19 cellular contexts compared by ENCODE assay signal in genomic region chr9:132018957-132019405, GRCh38.
DNase-seq lines count a peak whose midpoint lies in the region; ATAC-seq and TF ChIP-seq lines count a peak whose summit lies in the region.
"Had no signal": no experiment of that assay in that cellular context is flagged by ENCODE, and none has a peak within 500 bp of the region (broad histone marks: within the 10 kb centered on the region; RNA-seq: fewer than 3 reads in every experiment).

No MANE protein-coding gene starts in this region.

- no peaks in the 10 kb centered on the region for H3K9me3 Mint-ChIP-seq in immature natural killer cell
- H3K9me3 Mint-ChIP-seq: memory B cell, neural progenitor cell had no signal

- no peaks in the 10 kb centered on the region for H3K36me3 Mint-ChIP-seq in immature natural killer cell
- H3K36me3 Mint-ChIP-seq: neural progenitor cell had no signal

- H3K56ac ChIP-seq in IMR-90 (ENCODE audit: extremely low read depth, insufficient read depth, low read length) = no peak overlapping the region

- no peak overlapping the region for H2BK15ac ChIP-seq in IMR-90 (ENCODE audit: low read depth, low read length)

- no peaks in the 10 kb centered on the region for H3K27me3 ChIP-seq in IMR-90 (ENCODE audit: control insufficient read depth, insufficient read depth, low read length)
- no peaks in the 10 kb centered on the region for H3K27me3 ChIP-seq in dorsolateral prefrontal cortex
- H3K27me3 ChIP-seq in Peyer's patch = no peaks in the 10 kb centered on the region
- H3K27me3 ChIP-seq: BLaER1, neural progenitor cell, right lobe of liver, tibial artery had no signal

- H3K27ac ChIP-seq in IMR-90 (ENCODE audit: insufficient read depth, low read length) (no peak overlapping the region), dorsolateral prefrontal cortex (peak overlapping the region in 31 of 59 donors; percentile 0 to 73 (median 36)), RWPE1 (no peak overlapping the region), Peyer's patch (no peak overlapping the region)
- H3K27ac ChIP-seq: BLaER1, neural progenitor cell, right lobe of liver, tibial artery had no signal

- H3K4me3 ChIP-seq in IMR-90 (ENCODE audit: insufficient read depth, low read depth, low read length) (no peak overlapping the region), dorsolateral prefrontal cortex (no peak overlapping the region), Peyer's patch (no peak overlapping the region)
- H3K4me3 ChIP-seq: BLaER1, neural progenitor cell, right lobe of liver, tibial artery had no signal

- no peak; the same call in 1 of the 2 replicates for TF ChIP-seq RAD21 in IMR-90 (IDR thresholded peaks at IDR 0.05; ENCODE audit: low read length)

- H3K23ac ChIP-seq in IMR-90 (ENCODE audit: low read depth, low read length) = 0 out of 2 replicates have a peak overlapping the region, but pooled peaks have one; percentile 7

- no peak overlapping the region for H3K27ac Mint-ChIP-seq in immature natural killer cell
- H3K27ac Mint-ChIP-seq: memory B cell, neural progenitor cell had no signal

- no peak for TF ChIP-seq CTCF in IMR-90 (conservative IDR thresholded peaks at IDR 0.05; ENCODE audit: low read depth, low read length)
- peak in 51 of 56 donors; percentile 11 to 70 (median 44) for TF ChIP-seq CTCF in dorsolateral prefrontal cortex (IDR thresholded peaks at IDR 0.05 in 54 of 56, conservative IDR thresholded peaks at IDR 0.05 in 2 of 56; ENCODE audit: low read depth in 1 of 56, partially characterized antibody in 56 of 56)
- TF ChIP-seq CTCF in RWPE1 (conservative IDR thresholded peaks at IDR 0.05; ENCODE audit: low read depth) = no peak
- no peak for TF ChIP-seq CTCF in Peyer's patch (IDR thresholded peaks at IDR 0.05)

- H2AFZ ChIP-seq in IMR-90 (replicated peaks; ENCODE audit: low read length, poor library complexity) = no peak overlapping the region
- H2AFZ ChIP-seq: neural progenitor cell had no signal

- CTCF ChIA-PET in IMR-90 (lab: Yijun Ruan, JAX) = interaction anchor here (1.0 kb wide), 1 partner anchor 11 kb away, joined by 4 read pairs; no protein-coding TSS in a partner anchor
- CTCF ChIA-PET in RWPE1 (lab: Yijun Ruan, JAX) = no interaction called here

- H3K9me3 ChIP-seq in IMR-90 (ENCODE audit: control insufficient read depth, insufficient read depth, low read length) (no peaks in the 10 kb centered on the region), Peyer's patch (no peaks in the 10 kb centered on the region)
- H3K9me3 ChIP-seq: right lobe of liver, tibial artery had no signal

- H3K4me2 ChIP-seq in IMR-90 (ENCODE audit: low read depth, low read length) = no peak overlapping the region
- H3K4me2 ChIP-seq: BLaER1, neural progenitor cell had no signal

- H3K9ac ChIP-seq in IMR-90 (ENCODE audit: low read depth, low read length) = no peak overlapping the region
- H3K9ac ChIP-seq: BLaER1, neural progenitor cell had no signal

- H2BK20ac ChIP-seq in IMR-90 (ENCODE audit: low read depth, low read length) = no peak overlapping the region

- H3K4me3 Mint-ChIP-seq in immature natural killer cell = no peak overlapping the region
- H3K4me3 Mint-ChIP-seq: memory B cell, neural progenitor cell had no signal

- no peak overlapping the region for H4K8ac ChIP-seq in IMR-90 (ENCODE audit: low read depth in 2 of 2, low read length in 2 of 2)

- no peak overlapping the region for H2BK120ac ChIP-seq in IMR-90 (ENCODE audit: low read depth, low read length)

- no peaks in the 10 kb centered on the region for H3K36me3 ChIP-seq in IMR-90 (ENCODE audit: control insufficient read depth, insufficient read depth, low read length)
- no peaks in the 10 kb centered on the region for H3K36me3 ChIP-seq in Peyer's patch
- H3K36me3 ChIP-seq: BLaER1, neural progenitor cell, right lobe of liver, tibial artery had no signal

- H3K27me3 Mint-ChIP-seq in immature natural killer cell (ENCODE audit: low read depth in 3 of 3) = peaks cover 0 to 2% (median 0%) of the 10 kb centered on the region in 3 donors
- H3K27me3 Mint-ChIP-seq: memory B cell had no signal

- peaks cover 8% of the 10 kb centered on the region; the same call in 1 of the 2 replicates for H3K9me1 ChIP-seq in IMR-90 (ENCODE audit: insufficient read depth, low read length)

- H3K4me1 ChIP-seq in IMR-90 (ENCODE audit: control insufficient read depth, insufficient read depth, low read length) = peaks cover 6% of the 10 kb centered on the region; the same call in 1 of the 2 replicates
- H3K4me1 ChIP-seq in Peyer's patch = peaks cover 0 to 10% (median 0%) of the 10 kb centered on the region in 4 donors

- H3K79me1 ChIP-seq in IMR-90 (ENCODE audit: low read depth in 1 of 2, low read length in 2 of 2) = peaks cover 39 to 62% of the 10 kb centered on the region in 2 experiments

- intact Hi-C loops in IMR-90 (cut with micrococcal nuclease) (no loop called here), dorsolateral prefrontal cortex (cut with DNase I) (loop anchor here in 1 of 2 donors (10.0 kb wide), 3 partner anchors 54 to 216 kb away; partner anchors contain the start of gene NTNG2)

- no peak overlapping the region for H4K5ac ChIP-seq in IMR-90 (ENCODE audit: low read depth, low read length)

- no peak for ATAC-seq in IMR-90 (ENCODE audit: low read depth)

- no peak overlapping the region for H2AK9ac ChIP-seq in IMR-90 (replicated peaks; ENCODE audit: low read depth, low read length, poor library complexity)

- H4K20me1 ChIP-seq in IMR-90 (ENCODE audit: insufficient read depth, low read length) = peaks cover 24% of the 10 kb centered on the region

- peaks cover 9 to 38% of the 10 kb centered on the region in 2 donors for H3K4me1 Mint-ChIP-seq in immature natural killer cell

- no peak overlapping the region for H3K4ac ChIP-seq in IMR-90 (ENCODE audit: low read depth, low read length)

- WGBS in IMR-90 (ENCODE audit: extremely low coverage in 2 of 2, insufficient read length in 1 of 2), 2 experiments = no CpG with 5 or more reads among the region's 3 CpGs

- H3K14ac ChIP-seq in IMR-90 (replicated peaks; ENCODE audit: low read depth, low read length) = no peak overlapping the region

- dilution Hi-C loops in IMR-90 (cut with HindIII; ENCODE audit: low sequenced_read_pairs, unreplicated experiment) = no loop called here

- POLR2A ChIA-PET in IMR-90 (lab: Charles Lee; ENCODE audit: unreplicated experiment) (no interaction called here), RWPE1 (lab: Yijun Ruan, JAX; ENCODE audit: low non-redundant PET) (no interaction called here)

- no peak overlapping the region for H2BK5ac ChIP-seq in IMR-90 (ENCODE audit: low read depth, low read length, poor library complexity, severe bottlenecking)

- DNase-seq in IMR-90 (peak; percentile 24), NCI-H446 treated with DMSO at 0.1 percent for 48 hours (lab: John Stamatoyannopoulos, UW) (peak; percentile 58), dorsolateral prefrontal cortex (peak in 4 of 10 donors; percentile 39 to 59 (median 54)), mucosa of gallbladder (ENCODE audit: low spot score) (peak; percentile 89), immature natural killer cell (no peak), RWPE1 (ENCODE audit: low spot score) (no peak), Peyer's patch (no peak)
- DNase-seq in stimulated activated CD4-positive, alpha-beta T cell treated with anti-CD3 and anti-CD28 coated beads, Interleukin-12 subunit alpha, Interleukin-12 subunit beta, amount 100 ng/mL, for 4 hours = no peak
- DNase-seq: activated CD4-positive, alpha-beta T cell treated with anti-CD3 and anti-CD28 coated beads, Interleukin-2, amount 50 U/mL, for 1 hour; activated naive CD4-positive, alpha-beta T cell treated with anti-CD3 and anti-CD28 coated beads, Interleukin-2, amount 50 U/mL, for 16 hours; Karpas-422; NCI-H2081 treated with DMSO at 0.1 percent for 48 hours; right lobe of liver; stimulated activated CD4-positive, alpha-beta T cell treated with anti-CD3 and anti-CD28 coated beads, Interleukin-4, amount 100 ng/mL, for 24 hours; T1000; tibial artery had no signal

- in situ Hi-C loops in IMR-90 (cut with MboI; ENCODE audit: low sequenced_read_pairs) = no loop called here

- no peak overlapping the region for H4K91ac ChIP-seq in IMR-90 (ENCODE audit: insufficient read depth, low read depth, low read length)

- no peak overlapping the region for H2AK5ac ChIP-seq in IMR-90 (ENCODE audit: low read depth, low read length)

- no peak overlapping the region for H3K18ac ChIP-seq in IMR-90 (ENCODE audit: low read depth, low read length)

- no TSS peak for BruUV-seq in IMR-90 (replicated peaks; lab: Mats Ljungman, UMichigan)

- no peak for TF ChIP-seq POLR2A in IMR-90 (IDR thresholded peaks at IDR 0.05; ENCODE audit: low read depth, low read length)
- TF ChIP-seq POLR2A in Peyer's patch (IDR thresholded peaks at IDR 0.05) = no peak

TF ChIP-seq in IMR-90, 13 proteins besides CTCF, POLR2A, EP300 and RAD21 (continues in another document):
- TF ChIP-seq FOS (IDR thresholded peaks at IDR 0.05; ENCODE audit: low read depth, low read length) (no peak), CEBPB (IDR thresholded peaks at IDR 0.05; ENCODE audit: low read depth, low read length) (no peak), MAZ (IDR thresholded peaks at IDR 0.05; ENCODE audit: borderline replicate concordance, low read depth, low read length) (no peak), RCOR1 (IDR thresholded peaks at IDR 0.05; ENCODE audit: insufficient replicate concordance, low read length) (no peak), MXI1 (IDR thresholded peaks at IDR 0.05; ENCODE audit: borderline replicate concordance, low read depth, low read length) (no peak), RFX5 (IDR thresholded peaks at IDR 0.05; ENCODE audit: low read depth, low read length) (no peak), SMC3 (IDR thresholded peaks at IDR 0.05; ENCODE audit: low read depth, low read length) (no peak), CHD1 (IDR thresholded peaks at IDR 0.05; ENCODE audit: low read depth, low read length) (no peak), BHLHE40 (IDR thresholded peaks at IDR 0.05; ENCODE audit: low read depth, low read length) (no peak), USF2 (IDR thresholded peaks at IDR 0.05; ENCODE audit: low read depth, low read length) (no peak), NFE2L2 (IDR thresholded peaks at IDR 0.05; ENCODE audit: low read depth, low read length) (no peak), MAFK (IDR thresholded peaks at IDR 0.05; ENCODE audit: low read depth, low read length) (no peak)

Comparison
In these comparisons a context has a peak if more than half of its experiments do, and no peak if none do; other contexts are left out.
1. DNase-seq: peak in IMR-90 (single experiment), NCI-H446 treated with DMSO at 0.1 percent for 48 hours (single experiment) and mucosa of gallbladder (single experiment); none in stimulated activated CD4-positive, alpha-beta T cell treated with anti-CD3 and anti-CD28 coated beads, Interleukin-12 subunit alpha, Interleukin-12 subunit beta, amount 100 ng/mL, for 4 hours (single experiment), immature natural killer cell (0 of 3), RWPE1 (single experiment) and Peyer's patch (0 of 3).
2. H3K27ac ChIP-seq: peak in dorsolateral prefrontal cortex (31 of 59); none in IMR-90 (single experiment), RWPE1 (single experiment) and Peyer's patch (0 of 4).
3. CTCF ChIP-seq: peak in dorsolateral prefrontal cortex (51 of 56); none in IMR-90 (single experiment), RWPE1 (single experiment) and Peyer's patch (0 of 6).